Comparison of ENCODE assay signal across 9 cellular contexts in the genomic region with DNA sequence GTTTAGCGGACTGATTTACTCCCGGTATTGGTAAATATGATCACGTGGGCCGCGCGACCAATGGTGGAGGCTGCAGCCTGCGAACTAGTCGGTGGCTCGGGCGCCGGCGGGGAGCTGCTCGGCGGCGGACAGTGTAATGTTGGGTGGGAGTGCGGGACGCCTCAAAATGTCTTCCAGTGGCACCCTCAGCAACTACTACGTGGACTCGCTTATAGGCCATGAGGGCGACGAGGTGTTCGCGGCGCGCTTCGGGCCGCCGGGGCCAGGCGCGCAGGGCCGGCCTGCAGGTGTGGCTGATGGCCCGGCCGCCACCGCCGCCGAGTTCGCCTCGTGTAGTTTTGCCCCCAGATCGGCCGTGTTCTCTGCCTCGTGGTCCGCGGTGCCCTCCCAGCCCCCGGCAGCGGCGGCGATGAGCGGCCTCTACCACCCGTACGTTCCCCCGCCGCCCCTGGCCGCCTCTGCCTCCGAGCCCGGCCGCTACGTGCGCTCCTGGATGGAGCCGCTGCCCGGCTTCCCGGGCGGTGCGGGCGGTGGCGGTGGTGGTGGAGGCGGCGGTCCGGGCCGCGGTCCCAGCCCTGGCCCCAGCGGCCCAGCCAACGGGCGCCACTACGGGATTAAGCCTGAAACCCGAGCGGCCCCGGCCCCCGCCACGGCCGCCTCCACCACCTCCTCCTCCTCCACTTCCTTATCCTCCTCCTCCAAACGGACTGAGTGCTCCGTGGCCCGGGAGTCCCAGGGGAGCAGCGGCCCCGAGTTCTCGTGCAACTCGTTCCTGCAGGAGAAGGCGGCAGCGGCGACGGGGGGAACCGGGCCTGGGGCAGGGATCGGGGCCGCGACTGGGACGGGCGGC. TPM values are rescaled to one million over a fixed set of nuclear protein-coding genes. Genes with fewer than 3 reads are reported as not detected.
DNase-seq lines count a peak whose midpoint lies in the region; ATAC-seq and TF ChIP-seq lines count a peak whose summit lies in the region.
"Had no signal": no experiment of that assay in that cellular context is flagged by ENCODE, and none has a peak within 500 bp of the region (broad histone marks: within the 10 kb centered on the region; RNA-seq: fewer than 3 reads in every experiment).

Gene HOXD9 (plus strand): TSS at position 87 of the 850 bp plus-strand sequence. CDS start 50 bp downstream, at position 137.

- H3K4me3 Mint-ChIP-seq in activated T-helper 1 cell treated with anti-CD3 and anti-CD28 coated beads, Interleukin-12 subunit alpha, Interleukin-12 subunit beta, Interleukin-2, Interleukin-4 antibody, amounts not matched to agents 30 ng/mL and 10 ng/mL and 1 ng/mL, durations not matched to agents 14 hours and 24 hours and 36 hours = no peak within 1 kb of the TSS

- H3K27me3 Mint-ChIP-seq in activated T-helper 1 cell treated with anti-CD3 and anti-CD28 coated beads, Interleukin-12 subunit alpha, Interleukin-12 subunit beta, Interleukin-2, Interleukin-4 antibody, amounts not matched to agents 30 ng/mL and 10 ng/mL and 1 ng/mL, durations not matched to agents 14 hours and 24 hours and 36 hours (ENCODE audit: insufficient read depth) = peaks cover 82% of the 10 kb centered on the region

- intact Hi-C loops in activated T-helper 1 cell treated with anti-CD3 and anti-CD28 coated beads, Interleukin-12 subunit alpha, Interleukin-12 subunit beta, Interleukin-2, Interleukin-4 antibody, amounts not matched to agents 30 ng/mL and 10 ng/mL and 1 ng/mL, durations not matched to agents 14 hours and 24 hours and 36 hours (cut with micrococcal nuclease) = loop anchor here (1.0 kb wide), 1 partner anchor 7 kb away; no protein-coding TSS in a partner anchor
- intact Hi-C loops in spleen (cut with DNase I; ENCODE audit: low total_unique reads) = no loop called here

- DNase-seq in NCI-H82 (lab: John Stamatoyannopoulos, UW) = peak; percentile 86
- DNase-seq in NCI-H82 treated with DMSO at 0.1 percent for 48 hours (lab: John Stamatoyannopoulos, UW; ENCODE audit: unreplicated experiment) = no peak
- DNase-seq in activated T-helper 1 cell treated with anti-CD3 and anti-CD28 coated beads, Interleukin-12 subunit alpha, Interleukin-12 subunit beta, Interleukin-2, Interleukin-4 antibody, amounts not matched to agents 30 ng/mL and 10 ng/mL and 1 ng/mL, durations not matched to agents 14 hours and 24 hours and 36 hours (ENCODE audit: low spot score) = no peak
- DNase-seq in spleen = peak; percentile 88
- no peak for DNase-seq in dedifferentiated amniotic fluid mesenchymal stem cell (ENCODE audit: extremely low spot score)
- DNase-seq in NCI-H187 treated with DMSO at 0.1 percent for 48 hours (lab: John Stamatoyannopoulos, UW) = no peak
- DNase-seq: DND-41 had no signal

- H3K36me3 Mint-ChIP-seq in activated T-helper 1 cell treated with anti-CD3 and anti-CD28 coated beads, Interleukin-12 subunit alpha, Interleukin-12 subunit beta, Interleukin-2, Interleukin-4 antibody, amounts not matched to agents 30 ng/mL and 10 ng/mL and 1 ng/mL, durations not matched to agents 14 hours and 24 hours and 36 hours (ENCODE audit: low read depth) = peaks cover 3% of the 10 kb centered on the region

- peak within 1 kb of the TSS; percentile 84 for H3K27ac Mint-ChIP-seq in activated T-helper 1 cell treated with anti-CD3 and anti-CD28 coated beads, Interleukin-12 subunit alpha, Interleukin-12 subunit beta, Interleukin-2, Interleukin-4 antibody, amounts not matched to agents 30 ng/mL and 10 ng/mL and 1 ng/mL, durations not matched to agents 14 hours and 24 hours and 36 hours

- H3K4me3 ChIP-seq in iPS-18c (ENCODE audit: insufficient read depth, low read depth, low read length) (peak within 1 kb of the TSS; percentile 15; the same call in 1 of the 2 replicates), spleen (peak within 1 kb of the TSS; percentile 26 to 69 (median 43))

- peaks cover 0 to 47% (median 30%) of the 10 kb centered on the region in 6 donors for H3K4me1 ChIP-seq in spleen

- TF ChIP-seq CTCF in spleen (IDR thresholded peaks at IDR 0.05 in 8 of 11, conservative IDR thresholded peaks at IDR 0.05 in 3 of 11) = no peak

- H3K9me3 Mint-ChIP-seq in activated T-helper 1 cell treated with anti-CD3 and anti-CD28 coated beads, Interleukin-12 subunit alpha, Interleukin-12 subunit beta, Interleukin-2, Interleukin-4 antibody, amounts not matched to agents 30 ng/mL and 10 ng/mL and 1 ng/mL, durations not matched to agents 14 hours and 24 hours and 36 hours = peaks cover 4% of the 10 kb centered on the region

- no peak for ATAC-seq in GM21576 (IDR thresholded peaks at IDR 0.05; ENCODE audit: unreplicated experiment)

- peak in 1 of 3 donors; percentile 52 for TF ChIP-seq POLR2A in spleen (IDR thresholded peaks at IDR 0.05)

- peaks cover 8 to 100% (median 94%) of the 10 kb centered on the region in 7 donors for H3K27me3 ChIP-seq in spleen (replicated peaks in 1 of 7)

- H3K9me3 ChIP-seq in iPS-18c (ENCODE audit: control insufficient read depth, insufficient read depth, low read length) (no peaks in the 10 kb centered on the region), spleen (no peaks in the 10 kb centered on the region)

- H3K27ac ChIP-seq in spleen = peak within 1 kb of the TSS; percentile 4 to 85 (median 82)

- no peaks in the 10 kb centered on the region for H3K36me3 ChIP-seq in spleen

- WGBS in spleen, 5 donors = 3 to 18% (median 5%) methylated on average over 47 to 97 of the region's 97 CpGs

- peaks cover 22% of the 10 kb centered on the region for H3K4me1 Mint-ChIP-seq in activated T-helper 1 cell treated with anti-CD3 and anti-CD28 coated beads, Interleukin-12 subunit alpha, Interleukin-12 subunit beta, Interleukin-2, Interleukin-4 antibody, amounts not matched to agents 30 ng/mL and 10 ng/mL and 1 ng/mL, durations not matched to agents 14 hours and 24 hours and 36 hours (ENCODE audit: low read depth)

RNA-seq across cellular contexts. Expression of gene HOXD9, which starts in this region (rescaled TPM):
- not detected in 2 replicates for total RNA-seq in activated T-helper 1 cell treated with anti-CD3 and anti-CD28 coated beads, Interleukin-12 subunit alpha, Interleukin-12 subunit beta, Interleukin-2, Interleukin-4 antibody, amounts not matched to agents 30 ng/mL and 10 ng/mL and 1 ng/mL, durations not matched to agents 14 hours and 24 hours and 36 hours
- total RNA-seq in spleen = 1 to 10 TPM; 1.1 to 4.0 (median 2.9) TPM
- polyA plus RNA-seq in spleen = 1 to 10 TPM; 1.2 to 3.6 (median 1.5) TPM

Comparison
In these comparisons a context has a peak if more than half of its experiments do, and no peak if none do; other contexts are left out.
1. DNase-seq: peak in NCI-H82 (single experiment) and spleen (single experiment); none in NCI-H82 treated with DMSO at 0.1 percent for 48 hours (single experiment), activated T-helper 1 cell treated with anti-CD3 and anti-CD28 coated beads, Interleukin-12 subunit alpha, Interleukin-12 subunit beta, Interleukin-2, Interleukin-4 antibody, amounts not matched to agents 30 ng/mL and 10 ng/mL and 1 ng/mL, durations not matched to agents 14 hours and 24 hours and 36 hours (single experiment), dedifferentiated amniotic fluid mesenchymal stem cell (single experiment) and NCI-H187 treated with DMSO at 0.1 percent for 48 hours (single experiment).